In genomic region chr1:10639301-10640078, GRCh38 we compare ENCODE assay signal across 19 cellular contexts.
DNase-seq lines count a peak whose midpoint lies in the region; ATAC-seq and TF ChIP-seq lines count a peak whose summit lies in the region.
"Had no signal": no experiment of that assay in that cellular context is flagged by ENCODE, and none has a peak within 500 bp of the region (broad histone marks: within the 10 kb centered on the region; RNA-seq: fewer than 3 reads in every experiment).

No MANE protein-coding gene starts in this region.

- TF ChIP-seq EP300 in gastroesophageal sphincter (IDR thresholded peaks at IDR 0.05): no peak

- peak overlapping the region; percentile 57; the same call in 1 of the 2 replicates for H3K27ac ChIP-seq in VCaP
- H3K27ac ChIP-seq in gastroesophageal sphincter: peak overlapping the region in 3 of 4 donors; percentile 67 to 77 (median 74)
- H3K27ac ChIP-seq in prostate gland: peak overlapping the region; percentile 89 to 90
- H3K27ac ChIP-seq: brain microvascular endothelial cell, foreskin keratinocyte had no signal

- peak overlapping the region in 1 of 2 donors; percentile 42 for H3K4me3 ChIP-seq in gastroesophageal sphincter
- H3K4me3 ChIP-seq in prostate gland: no peak overlapping the region
- H3K4me3 ChIP-seq: GM12878 had no signal

- ATAC-seq in gastroesophageal sphincter: no peak
- no peak for ATAC-seq in GM19397 (IDR thresholded peaks at IDR 0.05; ENCODE audit: unreplicated experiment)
- ATAC-seq: foreskin keratinocyte, GM12878 had no signal

- H3K36me3 ChIP-seq in ES-I3 (ENCODE audit: insufficient read depth, low read length) (no peaks in the 10 kb centered on the region), gastroesophageal sphincter (peaks cover 0 to 47% of the 10 kb centered on the region in 2 donors), prostate gland (peaks cover 0 to 6% of the 10 kb centered on the region in 2 donors)
- H3K36me3 ChIP-seq: brain microvascular endothelial cell had no signal

- TF ChIP-seq CTCF in VCaP (conservative IDR thresholded peaks at IDR 0.05) (no peak), gastroesophageal sphincter (IDR thresholded peaks at IDR 0.05) (no peak), prostate gland (IDR thresholded peaks at IDR 0.05) (no peak)

- TF ChIP-seq POLR2A in gastroesophageal sphincter (IDR thresholded peaks at IDR 0.05) (no peak), prostate gland (IDR thresholded peaks at IDR 0.05) (no peak)

- H3K9me3 ChIP-seq in ES-I3 (ENCODE audit: control insufficient read depth, insufficient read depth, low read length): no peaks in the 10 kb centered on the region
- no peaks in the 10 kb centered on the region for H3K9me3 ChIP-seq in gastroesophageal sphincter
- H3K9me3 ChIP-seq in prostate gland: no peaks in the 10 kb centered on the region

- peaks cover 3% of the 10 kb centered on the region for H3K27me3 ChIP-seq in gastroesophageal sphincter
- no peaks in the 10 kb centered on the region for H3K27me3 ChIP-seq in prostate gland (replicated peaks; ENCODE audit: insufficient read depth)
- H3K27me3 ChIP-seq: foreskin keratinocyte had no signal

- 91 to 100% methylated on average over 3 to 23 of the region's 79 CpGs for WGBS in gastroesophageal sphincter (ENCODE audit: low coverage in 1 of 2), 2 donors
- WGBS in prostate gland: 85% methylated on average over 74 of the region's 79 CpGs

- no peak for DNase-seq in prostate gland (ENCODE audit: low spot score)
- DNase-seq in mesenteric fat pad (ENCODE audit: low spot score): no peak
- no peak for DNase-seq in COLO829 (ENCODE audit: low spot score)
- no peak for DNase-seq in NCI-H748 treated with DMSO at 0.1 percent for 48 hours (lab: John Stamatoyannopoulos, UW)
- DNase-seq: activated CD4-positive, alpha-beta T cell treated with anti-CD3 and anti-CD28 coated beads, Interleukin-2, amount 50 U/mL, for 4 hours; activated naive CD4-positive, alpha-beta T cell treated with anti-CD3 and anti-CD28 coated beads, Interleukin-2, amount 50 U/mL, for 16 hours; brain microvascular endothelial cell; Calu3; effector CD8-positive, alpha-beta T cell; foreskin keratinocyte; immature natural killer cell; mammary epithelial cell; NCI-H2107; SW 1271 had no signal

- peak overlapping the region; percentile 42; the same call in 1 of the 2 replicates for H3K9ac ChIP-seq in ES-I3 (ENCODE audit: low read depth, low read length)

- H3K4me1 ChIP-seq in ES-I3 (ENCODE audit: insufficient read depth, low read length): no peaks in the 10 kb centered on the region; the same call in 1 of the 2 replicates
- peaks cover 0 to 60% (median 28%) of the 10 kb centered on the region in 3 donors for H3K4me1 ChIP-seq in gastroesophageal sphincter
- H3K4me1 ChIP-seq in prostate gland (replicated peaks): peaks cover 60% of the 10 kb centered on the region

- intact Hi-C loops in prostate gland (cut with DNase I): loop anchor here (5.0 to 10.0 kb wide), 2 partner anchors 43 to 225 kb away; no protein-coding TSS in a partner anchor
